Comparison of ENCODE assay signal across 13 cellular contexts in genomic region chr1:183191833-183192232, GRCh38. TPM values are rescaled to one million over a fixed set of nuclear protein-coding genes. Genes with fewer than 3 reads are reported as not detected.
DNase-seq lines count a peak whose midpoint lies in the region; TF ChIP-seq lines count a peak whose summit lies in the region.
"Had no signal": no experiment of that assay in that cellular context is flagged by ENCODE, and none has a peak within 500 bp of the region (broad histone marks: within the 10 kb centered on the region; RNA-seq: fewer than 3 reads in every experiment).

No MANE protein-coding gene starts in this region.

- POLR2A ChIA-PET in AG04450 (lab: Yijun Ruan, JAX): interaction anchor here (0.7 kb wide), 1 partner anchor 116 kb away, joined by 3 read pairs; no protein-coding TSS in a partner anchor

- no peaks in the 10 kb centered on the region for H3K27me3 ChIP-seq in AG04450 (ENCODE audit: control insufficient read depth, insufficient read depth, low read length)
- H3K27me3 ChIP-seq in effector memory CD4-positive, alpha-beta T cell (replicated peaks; ENCODE audit: control insufficient read depth, insufficient read depth, low read length, poor library complexity, severe bottlenecking): no peaks in the 10 kb centered on the region
- H3K27me3 ChIP-seq: BLaER1 had no signal

- H3K27ac ChIP-seq in AG04450 (ENCODE audit: low read depth, low read length): no peak overlapping the region
- H3K27ac ChIP-seq in effector memory CD4-positive, alpha-beta T cell (ENCODE audit: insufficient read depth, low read length, poor library complexity, severe bottlenecking): no peak overlapping the region
- H3K27ac ChIP-seq: BLaER1 had no signal

- H3K36me3 ChIP-seq in effector memory CD4-positive, alpha-beta T cell (ENCODE audit: control insufficient read depth, insufficient read depth, low read length): no peaks in the 10 kb centered on the region
- H3K36me3 ChIP-seq: BLaER1 had no signal

- H3K4me3 ChIP-seq in AG04450 (ENCODE audit: low read depth, low read length) (no peak overlapping the region), astrocyte of the spinal cord (ENCODE audit: low read depth, low read length) (no peak overlapping the region)
- H3K4me3 ChIP-seq in effector memory CD4-positive, alpha-beta T cell (ENCODE audit: insufficient read depth, low read depth, low read length, poor library complexity, severe bottlenecking): no peak overlapping the region
- H3K4me3 ChIP-seq: BLaER1, K562 had no signal

- CTCF ChIA-PET in AG04450 (lab: Charles Lee): interaction anchor here (0.7 to 1.3 kb wide), 3 partner anchors 37 to 230 kb away, joined by 3 to 4 read pairs (median 3); no protein-coding TSS in a partner anchor

- peak; percentile 68 for DNase-seq in AG04450 (ENCODE audit: low read depth, low spot score)
- DNase-seq in HS-27A (ENCODE audit: low read depth): peak; percentile 53
- DNase-seq in astrocyte of the spinal cord (ENCODE audit: low read depth, low spot score): peak; percentile 81
- peak; percentile 95 for DNase-seq in iris pigment epithelial cell (ENCODE audit: low read depth)
- DNase-seq in NCI-H2227 (lab: John Stamatoyannopoulos, UW; ENCODE audit: unreplicated experiment): no peak
- no peak for DNase-seq in NCI-H2196 treated with DMSO at 0.1 percent for 48 hours (lab: John Stamatoyannopoulos, UW; ENCODE audit: unreplicated experiment)
- DNase-seq in effector memory CD4-positive, alpha-beta T cell: no peak
- no peak for DNase-seq in globus pallidus (ENCODE audit: low spot score)
- DNase-seq: GF-D8, NCI-H1694 treated with DMSO at 0.1 percent for 48 hours, posterior cingulate gyrus had no signal

- no peaks in the 10 kb centered on the region for H3K9me3 ChIP-seq in AG04450 (ENCODE audit: control insufficient read depth, insufficient read depth, low read length)
- H3K9me3 ChIP-seq in effector memory CD4-positive, alpha-beta T cell (ENCODE audit: control insufficient read depth, low read length): no peaks in the 10 kb centered on the region
- H3K9me3 ChIP-seq: BLaER1 had no signal

- TF ChIP-seq CTCF in AG04450 (IDR thresholded peaks at IDR 0.05; ENCODE audit: low read depth, low read length) (no peak), astrocyte of the spinal cord (IDR thresholded peaks at IDR 0.05; ENCODE audit: low read depth, low read length) (no peak)

- peaks cover 4% of the 10 kb centered on the region for H3K4me1 ChIP-seq in effector memory CD4-positive, alpha-beta T cell (ENCODE audit: control insufficient read depth, insufficient read depth, low read length, poor library complexity, severe bottlenecking)

- in situ Hi-C loops in astrocyte of the spinal cord (cut with HindIII; ENCODE audit: low sequenced_read_pairs): no loop called here

RNA-seq across cellular contexts. Expression of gene LAMC2, which starts 5.8 kb away (rescaled TPM):
- polyA plus RNA-seq in AG04450 (2011; rRNA removed): 1.5 and 1.6 TPM in 2 replicates
- polyA minus RNA-seq in AG04450 (2011; rRNA and poly(A)+ RNA removed): 1.4 and 1.9 TPM in 2 replicates

Comparison
In these comparisons a context has a peak if more than half of its experiments do, and no peak if none do; other contexts are left out.
1. DNase-seq: peak in AG04450 (single experiment), HS-27A (single experiment), astrocyte of the spinal cord (single experiment) and iris pigment epithelial cell (single experiment); none in NCI-H2227 (single experiment), NCI-H2196 treated with DMSO at 0.1 percent for 48 hours (single experiment), effector memory CD4-positive, alpha-beta T cell (0 of 3) and globus pallidus (single experiment).